8 cellular contexts compared by ENCODE assay signal in genomic region chr1:229271448-229272120, GRCh38. TPM values are rescaled to one million over a fixed set of nuclear protein-coding genes. Genes with fewer than 3 reads are reported as not detected.
DNase-seq lines count a peak whose midpoint lies in the region; ATAC-seq and TF ChIP-seq lines count a peak whose summit lies in the region.

No MANE protein-coding gene starts in this region.

- no peak for TF ChIP-seq CTCF in BJ (IDR thresholded peaks at IDR 0.05; ENCODE audit: insufficient read depth, low read depth, low read length)

- H3K27ac ChIP-seq in iPS-18a (ENCODE audit: low read length) (no peak overlapping the region), skin epidermis (peak overlapping the region; percentile 34 to 88 (median 79))

- DNase-seq in BJ (ENCODE audit: low read depth) (no peak), RPMI7951 (ENCODE audit: low read depth) (peak; percentile 25), astrocyte of the hippocampus (ENCODE audit: low read depth, low spot score) (peak; percentile 57)

- CTCF ChIA-PET in BJ (lab: Yijun Ruan, JAX) = interaction anchor here (1.1 kb wide), 1 partner anchor 13 kb away, joined by 4 read pairs; no protein-coding TSS in a partner anchor

- ATAC-seq in GM18870 (IDR thresholded peaks at IDR 0.05; ENCODE audit: unreplicated experiment) = peak; percentile 30
- ATAC-seq in HG03139 (IDR thresholded peaks at IDR 0.05; ENCODE audit: unreplicated experiment) = peak; percentile 42
- ATAC-seq in GM18873 (IDR thresholded peaks at IDR 0.05; ENCODE audit: low FRiP score, unreplicated experiment) = no peak

- POLR2A ChIA-PET in BJ (lab: Charles Lee) = no interaction called here

- H3K4me3 ChIP-seq in BJ (ENCODE audit: low read depth, low read length) = peak overlapping the region; percentile 56
- H3K4me3 ChIP-seq in iPS-18a (ENCODE audit: low read length) = peak overlapping the region; percentile 56
- H3K4me3 ChIP-seq in skin epidermis = peak overlapping the region; percentile 50 to 94 (median 66)

- H3K36me3 ChIP-seq in BJ (ENCODE audit: control insufficient read depth, insufficient read depth, low read length) = no peaks in the 10 kb centered on the region
- H3K36me3 ChIP-seq in iPS-18a (ENCODE audit: control insufficient read depth, low read depth, low read length) = no peaks in the 10 kb centered on the region

- no peaks in the 10 kb centered on the region for H3K9me3 ChIP-seq in iPS-18a (ENCODE audit: control insufficient read depth, low read depth, low read length)

- H3K27me3 ChIP-seq in BJ (ENCODE audit: control insufficient read depth, insufficient read depth, low read length) = no peaks in the 10 kb centered on the region
- peaks cover 8% of the 10 kb centered on the region for H3K27me3 ChIP-seq in iPS-18a (ENCODE audit: control insufficient read depth, insufficient read depth, low read length)

- peak overlapping the region; percentile 21 for H3K9ac ChIP-seq in iPS-18a (ENCODE audit: low read length)

- H3K4me1 ChIP-seq in iPS-18a (ENCODE audit: control insufficient read depth, low read depth, low read length) = peaks cover 14% of the 10 kb centered on the region

RNA-seq across cellular contexts. Expression of gene RAB4A, which starts 0.7 kb away (rescaled TPM):
- 24.8 and 26.6 TPM in 2 replicates for polyA plus RNA-seq in BJ (2011; rRNA removed)
- polyA minus RNA-seq in BJ (2011; rRNA and poly(A)+ RNA removed) = 3.4 and 4.0 TPM in 2 replicates
- total RNA-seq in RPMI7951 (2014; rRNA removed; shearing (Covaris generic)) = 15.4 and 22.5 TPM in 2 replicates
